9 cellular contexts compared by ENCODE assay signal in the genomic region with DNA sequence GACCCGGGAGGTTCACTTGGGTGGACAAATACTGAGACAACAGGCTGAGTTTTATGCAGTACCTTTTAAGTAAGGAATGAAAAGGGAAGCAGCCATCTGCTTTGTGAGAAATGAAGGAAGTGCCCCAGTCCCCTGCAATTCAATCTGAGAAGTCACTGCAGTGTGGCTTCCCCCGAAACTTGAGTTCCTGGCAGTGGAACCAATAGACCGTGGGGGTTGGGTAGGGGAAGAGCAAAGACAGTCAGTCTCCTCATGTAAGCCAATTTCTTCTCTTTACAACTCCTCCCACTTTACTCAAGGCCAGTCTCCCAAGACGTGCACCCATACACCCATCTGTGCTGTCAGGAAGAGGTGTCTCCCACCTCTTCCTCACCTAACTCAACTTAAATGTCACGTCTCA.
DNase-seq lines count a peak whose midpoint lies in the region; ATAC-seq and TF ChIP-seq lines count a peak whose summit lies in the region.
"Had no signal": no experiment of that assay in that cellular context is flagged by ENCODE, and none has a peak within 500 bp of the region (broad histone marks: within the 10 kb centered on the region; RNA-seq: fewer than 3 reads in every experiment).

No MANE protein-coding gene starts in this region.

- H3K36me3 ChIP-seq in lower lobe of right lung = no peaks in the 10 kb centered on the region
- H3K36me3 ChIP-seq: thoracic aorta had no signal

- ATAC-seq in GM18870 (IDR thresholded peaks at IDR 0.05; ENCODE audit: unreplicated experiment) (peak; percentile 72), HG02588 (IDR thresholded peaks at IDR 0.05; ENCODE audit: unreplicated experiment) (peak; percentile 78), lower lobe of right lung (peak; percentile 40 to 81)

- no peak overlapping the region for H3K4me3 ChIP-seq in lower lobe of right lung
- H3K4me3 ChIP-seq: thoracic aorta had no signal

- no peak for TF ChIP-seq CTCF in lower lobe of right lung (IDR thresholded peaks at IDR 0.05)
- TF ChIP-seq CTCF in Calu3 (IDR thresholded peaks at IDR 0.05; ENCODE audit: unreplicated experiment) = no peak

- no peaks in the 10 kb centered on the region for H3K27me3 ChIP-seq in lower lobe of right lung (ENCODE audit: low read depth)

- H3K27ac ChIP-seq in lower lobe of right lung = no peak overlapping the region
- H3K27ac ChIP-seq: thoracic aorta had no signal

- H3K4me1 Mint-ChIP-seq in Calu3 (ENCODE audit: low read depth, unreplicated experiment) = no peaks in the 10 kb centered on the region

- BruUV-seq in Calu3 (replicated peaks; lab: Mats Ljungman, UMichigan) = no TSS peak

- no peaks in the 10 kb centered on the region for H3K4me1 ChIP-seq in lower lobe of right lung

- no peaks in the 10 kb centered on the region for H3K9me3 ChIP-seq in lower lobe of right lung
- H3K9me3 ChIP-seq: thoracic aorta had no signal

- no peaks in the 10 kb centered on the region for H3K36me3 Mint-ChIP-seq in Calu3 (ENCODE audit: insufficient read depth, unreplicated experiment)

- H3K9me3 Mint-ChIP-seq in Calu3 (ENCODE audit: low read depth, unreplicated experiment) = no peaks in the 10 kb centered on the region

- CTCF ChIA-PET in Calu3 (lab: Charles Lee) = no interaction called here

- H3K4me3 Mint-ChIP-seq in Calu3 (ENCODE audit: low read depth, unreplicated experiment) = no peak overlapping the region

- peak; percentile 90 for DNase-seq in NOMO-1 treated with DMSO at 0.1 percent for 48 hours (lab: John Stamatoyannopoulos, UW; ENCODE audit: unreplicated experiment)
- DNase-seq in lower lobe of right lung = no peak
- DNase-seq in Calu3 = no peak
- DNase-seq in DMS114 treated with DMSO at 0.1 percent for 48 hours (lab: John Stamatoyannopoulos, UW; ENCODE audit: unreplicated experiment) = no peak
- DNase-seq in activated naive CD4-positive, alpha-beta T cell (lab: John Stamatoyannopoulos, UW) = no peak
- no peak for DNase-seq in NCI-H345 (lab: John Stamatoyannopoulos, UW)

- H3K27me3 Mint-ChIP-seq in Calu3 (ENCODE audit: unreplicated experiment) = no peaks in the 10 kb centered on the region

- intact Hi-C loops in lower lobe of right lung (cut with DNase I) = no loop called here
- intact Hi-C loops in Calu3 (cut with micrococcal nuclease; ENCODE audit: unreplicated experiment) = no loop called here

- no peak overlapping the region for H3K27ac Mint-ChIP-seq in Calu3 (ENCODE audit: unreplicated experiment)
